Comparison of ENCODE assay signal across 1 cellular context in genomic region chr6:2225422-2226392, GRCh38.
A peak's percentile ranks its signal among the peaks of the same experiment; 100 is the strongest.
TF ChIP-seq lines count a peak whose summit lies in the region.

No MANE protein-coding gene starts in this region.

TF ChIP-seq in HepG2, 621 proteins besides CTCF, POLR2A, EP300 and RAD21 (continued from another document and continues in another):
- TF ChIP-seq ARNT (IDR thresholded peaks at IDR 0.05) (no peak), PAWR (CRISPR knock-in tag; IDR thresholded peaks at IDR 0.05; ENCODE audit: borderline replicate concordance) (no peak), ZBTB33 (CRISPR knock-in tag; IDR thresholded peaks at IDR 0.05) (no peak; the same call in 1 of the 2 replicates), ZNF451 (CRISPR knock-in tag; IDR thresholded peaks at IDR 0.05) (no peak), ZNF761 (CRISPR knock-in tag; conservative IDR thresholded peaks at IDR 0.05) (peak; percentile 34; the same call in 1 of the 2 replicates), POGK (CRISPR knock-in tag; conservative IDR thresholded peaks at IDR 0.05) (peak; percentile 99), PHF5A (CRISPR knock-in tag; IDR thresholded peaks at IDR 0.05; ENCODE audit: low read depth, unreplicated experiment) (peak; percentile 88), ZNF790 (CRISPR knock-in tag; IDR thresholded peaks at IDR 0.05; ENCODE audit: borderline replicate concordance) (no peak), SP5 (CRISPR knock-in tag; IDR thresholded peaks at IDR 0.05; ENCODE audit: borderline replicate concordance, low read depth) (peak; percentile 74; the same call in 1 of the 2 replicates), ZNF768 (CRISPR knock-in tag; IDR thresholded peaks at IDR 0.05) (no peak), PLRG1 (conservative IDR thresholded peaks at IDR 0.05) (no peak), AKAP8 (CRISPR knock-in tag; IDR thresholded peaks at IDR 0.05) (no peak; the same call in 1 of the 2 replicates), ZFP90 (CRISPR knock-in tag; IDR thresholded peaks at IDR 0.05; ENCODE audit: borderline replicate concordance) (peak; percentile 85; the same call in 1 of the 2 replicates), ZNF432 (CRISPR knock-in tag; IDR thresholded peaks at IDR 0.05; ENCODE audit: borderline replicate concordance) (no peak), ZNF589 (CRISPR knock-in tag; conservative IDR thresholded peaks at IDR 0.05) (no peak), MED1 (CRISPR knock-in tag; IDR thresholded peaks at IDR 0.05) (peak; percentile 98), GZF1 (CRISPR knock-in tag; IDR thresholded peaks at IDR 0.05) (no peak), NKX3-1 (CRISPR knock-in tag; IDR thresholded peaks at IDR 0.05) (peak; percentile 54; the same call in 1 of the 2 replicates), MXD1 (CRISPR knock-in tag; IDR thresholded peaks at IDR 0.05) (no peak), ZNF17 (CRISPR knock-in tag; IDR thresholded peaks at IDR 0.05) (no peak), ZNF335 (CRISPR knock-in tag; IDR thresholded peaks at IDR 0.05) (no peak), HNF1B (CRISPR knock-in tag; IDR thresholded peaks at IDR 0.05) (peak; percentile 85), ZNF276 (CRISPR knock-in tag; IDR thresholded peaks at IDR 0.05; ENCODE audit: low read depth) (no peak), ZFAT (CRISPR knock-in tag; conservative IDR thresholded peaks at IDR 0.05) (no peak), ZKSCAN1 (IDR thresholded peaks at IDR 0.05; ENCODE audit: low read length) (no peak), ZNF136 (CRISPR knock-in tag; IDR thresholded peaks at IDR 0.05; ENCODE audit: low read depth) (peak; percentile 85; the same call in 1 of the 2 replicates), ZNF501 (CRISPR knock-in tag; IDR thresholded peaks at IDR 0.05) (peak; percentile 65), TEAD2 (CRISPR knock-in tag; IDR thresholded peaks at IDR 0.05) (no peak), E2F2 (CRISPR knock-in tag; IDR thresholded peaks at IDR 0.05; ENCODE audit: borderline replicate concordance) (no peak), ZNF367 (CRISPR knock-in tag; IDR thresholded peaks at IDR 0.05; ENCODE audit: borderline replicate concordance) (no peak), JDP2 (CRISPR knock-in tag; IDR thresholded peaks at IDR 0.05; ENCODE audit: borderline replicate concordance) (no peak), ATF4 (CRISPR knock-in tag; IDR thresholded peaks at IDR 0.05) (peak in 1 of 2 experiments; percentile 87; a peak in 2 of 4 replicates), ZBTB42 (CRISPR knock-in tag; IDR thresholded peaks at IDR 0.05) (0 out of 2 replicates have a peak, but pooled peaks have one; percentile 51), SPEN (CRISPR knock-in tag; IDR thresholded peaks at IDR 0.05; ENCODE audit: low read depth) (no peak; the same call in 1 of the 2 replicates), ZSCAN20 (CRISPR knock-in tag; IDR thresholded peaks at IDR 0.05; ENCODE audit: borderline replicate concordance) (no peak), ARID2 (CRISPR knock-in tag; IDR thresholded peaks at IDR 0.05; ENCODE audit: borderline replicate concordance) (no peak), HHEX (CRISPR knock-in tag; IDR thresholded peaks at IDR 0.05) (peak; percentile 56; the same call in 1 of the 2 replicates), ONECUT2 (CRISPR knock-in tag; IDR thresholded peaks at IDR 0.05) (peak; percentile 93), NCOA2 (CRISPR knock-in tag; IDR thresholded peaks at IDR 0.05) (peak; percentile 98), KMT2A (CRISPR knock-in tag; IDR thresholded peaks at IDR 0.05) (peak; percentile 72), AGO1 (IDR thresholded peaks at IDR 0.05; ENCODE audit: low read depth, low read length, poor library complexity, severe bottlenecking) (no peak), ETV6 (CRISPR knock-in tag; conservative IDR thresholded peaks at IDR 0.05) (peak; percentile 94), ZNF652 (CRISPR knock-in tag; IDR thresholded peaks at IDR 0.05; ENCODE audit: borderline replicate concordance, low read depth) (peak; percentile 48; the same call in 1 of the 2 replicates), ZNF569 (CRISPR knock-in tag; IDR thresholded peaks at IDR 0.05; ENCODE audit: borderline replicate concordance) (peak; percentile 94; the same call in 1 of the 2 replicates), SRSF4 (IDR thresholded peaks at IDR 0.05; ENCODE audit: low read depth, low read length, poor library complexity, severe bottlenecking) (no peak), CENPT (CRISPR knock-in tag; IDR thresholded peaks at IDR 0.05; ENCODE audit: low read depth) (no peak), ZNF607 (CRISPR knock-in tag; IDR thresholded peaks at IDR 0.05; ENCODE audit: borderline replicate concordance) (peak; percentile 69; the same call in 1 of the 2 replicates), DNMT3B (CRISPR knock-in tag; conservative IDR thresholded peaks at IDR 0.05) (0 out of 2 replicates have a peak, but pooled peaks have one; percentile 55), ZNF10 (CRISPR knock-in tag; IDR thresholded peaks at IDR 0.05; ENCODE audit: borderline replicate concordance, low read depth) (no peak), TRIM24 (CRISPR knock-in tag; IDR thresholded peaks at IDR 0.05) (peak; percentile 77), ZNF788 (CRISPR knock-in tag; IDR thresholded peaks at IDR 0.05; ENCODE audit: borderline replicate concordance) (peak; percentile 82; the same call in 1 of the 2 replicates), RFX5 (IDR thresholded peaks at IDR 0.05; ENCODE audit: low read depth, low read length) (no peak), HOXA7 (CRISPR knock-in tag; IDR thresholded peaks at IDR 0.05) (no peak), ZFX (CRISPR knock-in tag; IDR thresholded peaks at IDR 0.05; ENCODE audit: low read depth) (no peak), HMGXB4 (CRISPR knock-in tag; IDR thresholded peaks at IDR 0.05; ENCODE audit: borderline replicate concordance in 1 of 2, low read depth in 1 of 2) (peak in 1 of 2 experiments; percentile 34; a peak in 1 of 4 replicates), ZNF672 (CRISPR knock-in tag; IDR thresholded peaks at IDR 0.05) (no peak), BCLAF1 (IDR thresholded peaks at IDR 0.05) (no peak), ZNF737 (CRISPR knock-in tag; IDR thresholded peaks at IDR 0.05; ENCODE audit: borderline replicate concordance) (no peak), NCOA5 (CRISPR knock-in tag; IDR thresholded peaks at IDR 0.05) (no peak), HES4 (CRISPR knock-in tag; IDR thresholded peaks at IDR 0.05; ENCODE audit: borderline replicate concordance) (no peak), ZNF879 (CRISPR knock-in tag; IDR thresholded peaks at IDR 0.05) (no peak), BORCS8-MEF2B (CRISPR knock-in tag; IDR thresholded peaks at IDR 0.05) (no peak)
